Comparison of ENCODE assay signal across 9 cellular contexts in genomic region chr1:161398900-161399256, GRCh38. TPM values are rescaled to one million over a fixed set of nuclear protein-coding genes. Genes with fewer than 3 reads are reported as not detected.
DNase-seq lines count a peak whose midpoint lies in the region; ATAC-seq, FAIRE-seq and TF ChIP-seq lines count a peak whose summit lies in the region.
"Had no signal": no experiment of that assay in that cellular context is flagged by ENCODE, and none has a peak within 500 bp of the region (broad histone marks: within the 10 kb centered on the region; RNA-seq: fewer than 3 reads in every experiment).

No MANE protein-coding gene starts in this region.

- peak overlapping the region; percentile 98 to 100 for H3K9ac ChIP-seq in kidney (ENCODE audit: low read length in 2 of 2)

- H3K36me3 Mint-ChIP-seq in T-helper 2 cell treated with Interferon-gamma antibody and Interleukin-4, amounts not matched to agents 5 μg/mL and 100 μg/mL, for 36 hours (ENCODE audit: low read depth), result peaks cover 5% of the 10 kb centered on the region
- peaks cover 10% of the 10 kb centered on the region for H3K36me3 Mint-ChIP-seq in activated naive CD8-positive, alpha-beta T cell treated with anti-CD3 and anti-CD28 coated beads, Interleukin-2, amount 10 ng/mL, durations not matched to agents 7 days and 5 days

- peak overlapping the region; percentile 99 for H3K27ac Mint-ChIP-seq in T-helper 2 cell treated with Interferon-gamma antibody and Interleukin-4, amounts not matched to agents 5 μg/mL and 100 μg/mL, for 36 hours
- peak overlapping the region; percentile 99 for H3K27ac Mint-ChIP-seq in activated naive CD8-positive, alpha-beta T cell treated with anti-CD3 and anti-CD28 coated beads, Interleukin-2, amount 10 ng/mL, durations not matched to agents 7 days and 5 days

- peaks cover 0 to 5% of the 10 kb centered on the region in 2 donors for H3K4me1 ChIP-seq in kidney (ENCODE audit: control insufficient read depth in 1 of 2, insufficient read depth in 1 of 2, low read depth in 1 of 2, low read length in 2 of 2)

- intact Hi-C loops in kidney (cut with DNase I), result no loop called here

- no peak for DNase-seq in T-helper 2 cell treated with Interferon-gamma antibody and Interleukin-4, amounts not matched to agents 5 μg/mL and 100 μg/mL, for 36 hours (ENCODE audit: low spot score)
- no peak for DNase-seq in T-helper 2 cell
- no peak for DNase-seq in activated naive CD8-positive, alpha-beta T cell treated with anti-CD3 and anti-CD28 coated beads, Interleukin-2, amount 10 ng/mL, durations not matched to agents 7 days and 5 days
- no peak for DNase-seq in kidney
- DNase-seq in NCI-H2029 treated with DMSO at 0.1 percent for 48 hours (lab: John Stamatoyannopoulos, UW), result no peak
- no peak for DNase-seq in left lobe of liver (ENCODE audit: low spot score)

- H3K4me3 Mint-ChIP-seq in T-helper 2 cell treated with Interferon-gamma antibody and Interleukin-4, amounts not matched to agents 5 μg/mL and 100 μg/mL, for 36 hours, result peak overlapping the region; percentile 97
- H3K4me3 Mint-ChIP-seq in activated naive CD8-positive, alpha-beta T cell treated with anti-CD3 and anti-CD28 coated beads, Interleukin-2, amount 10 ng/mL, durations not matched to agents 7 days and 5 days, result peak overlapping the region; percentile 95

- POLR2A ChIA-PET in activated naive CD8-positive, alpha-beta T cell treated with anti-CD3 and anti-CD28 coated beads, Interleukin-2, amount 10 ng/mL, durations not matched to agents 7 days and 5 days (lab: Charles Lee), result no interaction called here

- peak overlapping the region; percentile 82 to 92 for H3K4me3 ChIP-seq in kidney (ENCODE audit: low read length in 2 of 2)

- H3K27me3 Mint-ChIP-seq in T-helper 2 cell treated with Interferon-gamma antibody and Interleukin-4, amounts not matched to agents 5 μg/mL and 100 μg/mL, for 36 hours (ENCODE audit: low read depth), result peaks cover 7% of the 10 kb centered on the region
- H3K27me3 Mint-ChIP-seq in activated naive CD8-positive, alpha-beta T cell treated with anti-CD3 and anti-CD28 coated beads, Interleukin-2, amount 10 ng/mL, durations not matched to agents 7 days and 5 days, result peaks cover 7% of the 10 kb centered on the region

- peak overlapping the region; percentile 99 to 100 for H3K27ac ChIP-seq in kidney (ENCODE audit: low read depth in 2 of 2, low read length in 2 of 2)
- H3K27ac ChIP-seq in temporal lobe (ENCODE audit: low read depth, low read length), result peak overlapping the region; percentile 98

- H3K9me3 Mint-ChIP-seq in T-helper 2 cell treated with Interferon-gamma antibody and Interleukin-4, amounts not matched to agents 5 μg/mL and 100 μg/mL, for 36 hours, result peaks cover 4% of the 10 kb centered on the region
- no peaks in the 10 kb centered on the region for H3K9me3 Mint-ChIP-seq in activated naive CD8-positive, alpha-beta T cell treated with anti-CD3 and anti-CD28 coated beads, Interleukin-2, amount 10 ng/mL, durations not matched to agents 7 days and 5 days

- FAIRE-seq in kidney (lab: Jason Lieb, UNC), result no peak
- FAIRE-seq: colon had no signal

- ATAC-seq in activated naive CD8-positive, alpha-beta T cell treated with anti-CD3 and anti-CD28 coated beads, Interleukin-2, amount 10 ng/mL, durations not matched to agents 7 days and 5 days (ENCODE audit: low read depth), result peak; percentile 37
- ATAC-seq in GM21390 (IDR thresholded peaks at IDR 0.05; ENCODE audit: unreplicated experiment) (no peak), left lobe of liver (no peak)

- H3K9me3 ChIP-seq in kidney (ENCODE audit: control insufficient read depth in 1 of 2, low read length in 2 of 2), result no peaks in the 10 kb centered on the region

- peaks cover 19% of the 10 kb centered on the region for H3K4me1 Mint-ChIP-seq in T-helper 2 cell treated with Interferon-gamma antibody and Interleukin-4, amounts not matched to agents 5 μg/mL and 100 μg/mL, for 36 hours (ENCODE audit: low read depth)
- H3K4me1 Mint-ChIP-seq in activated naive CD8-positive, alpha-beta T cell treated with anti-CD3 and anti-CD28 coated beads, Interleukin-2, amount 10 ng/mL, durations not matched to agents 7 days and 5 days, result peaks cover 15% of the 10 kb centered on the region

- no peaks in the 10 kb centered on the region for H3K36me3 ChIP-seq in kidney (ENCODE audit: control insufficient read depth in 1 of 2, insufficient read depth in 2 of 2, low read length in 2 of 2)

- no peak for TF ChIP-seq CTCF in kidney (IDR thresholded peaks at IDR 0.05; ENCODE audit: borderline replicate concordance, extremely low read depth, insufficient read depth)

RNA-seq across cellular contexts. Expression of gene CFAP126, which starts 31.2 kb away (rescaled TPM):
- not detected for total RNA-seq in activated naive CD8-positive, alpha-beta T cell treated with anti-CD3 and anti-CD28 coated beads, Interleukin-2, amount 10 ng/mL, durations not matched to agents 7 days and 5 days
- total RNA-seq in kidney, result 3.4 TPM
- polyA plus RNA-seq in kidney (ENCODE audit: insufficient read depth, low read depth, low replicate concordance), result 2.5 TPM
- total RNA-seq in temporal lobe, result 0.49 TPM
- total RNA-seq in left lobe of liver, result not detected
